14 cellular contexts compared by ENCODE assay signal in the genomic region with DNA sequence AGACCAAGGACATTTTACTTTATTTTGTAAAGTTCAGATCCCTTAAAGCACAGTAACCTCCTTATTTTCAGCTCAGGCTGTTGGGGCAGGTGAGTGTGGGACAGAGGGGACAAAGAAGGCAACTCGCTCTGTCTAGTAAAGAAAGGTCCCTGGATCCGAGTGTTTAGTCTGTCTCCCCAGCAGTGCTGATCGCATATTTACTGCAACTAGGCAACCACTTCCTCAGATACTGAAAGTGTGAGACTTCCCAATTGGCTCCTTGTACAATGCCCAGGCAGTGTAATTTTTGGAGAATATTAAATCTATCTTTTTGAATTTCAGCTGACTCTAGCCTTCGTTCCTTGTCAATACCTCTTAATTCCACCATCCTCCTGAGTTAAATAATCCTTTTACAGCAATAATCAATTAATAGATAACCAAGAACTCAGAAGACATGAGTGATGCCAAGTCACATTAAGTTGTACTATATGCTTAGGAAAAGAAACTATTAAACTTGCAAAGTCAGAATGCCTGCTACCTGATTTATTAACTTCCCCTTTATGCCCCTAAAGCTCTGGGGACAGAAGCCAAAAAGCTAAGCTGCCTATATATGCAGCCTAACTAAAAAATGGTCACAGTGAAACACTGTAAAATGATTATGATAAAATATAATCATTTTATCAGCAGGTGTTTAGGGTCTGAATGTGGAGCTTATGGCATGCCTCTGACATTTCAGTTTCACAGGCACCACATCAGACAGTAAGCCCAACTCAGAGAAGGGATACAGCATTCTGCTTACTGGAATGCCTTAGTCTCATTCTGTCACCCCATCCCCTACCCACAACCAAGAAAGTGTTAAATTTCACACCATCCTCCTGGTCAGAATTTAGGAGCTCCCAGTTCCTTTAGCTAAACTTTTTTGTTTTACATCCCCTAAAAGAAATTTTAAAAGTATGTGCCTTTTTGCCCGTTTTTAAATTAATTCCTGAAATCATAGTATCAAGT.
A peak's percentile ranks its signal among the peaks of the same experiment; 100 is the strongest.
DNase-seq lines count a peak whose midpoint lies in the region; ATAC-seq and TF ChIP-seq lines count a peak whose summit lies in the region.
"Had no signal": no experiment of that assay in that cellular context is flagged by ENCODE, and none has a peak within 500 bp of the region (broad histone marks: within the 10 kb centered on the region; RNA-seq: fewer than 3 reads in every experiment).

No MANE protein-coding gene starts in this region.

- H3K27ac Mint-ChIP-seq in endothelial cell (ENCODE audit: unreplicated experiment) = peak overlapping the region; percentile 78

- H3K27ac ChIP-seq in esophagus squamous epithelium (no peak overlapping the region), suprapubic skin (no peak overlapping the region)
- H3K27ac ChIP-seq: C4-2B had no signal

- peak; percentile 14 for DNase-seq in GM10266 (ENCODE audit: extremely low spot score)
- no peak for DNase-seq in endothelial cell (ENCODE audit: low spot score)
- DNase-seq in esophagus squamous epithelium (lab: John Stamatoyannopoulos, UW) = no peak
- DNase-seq in stimulated activated CD4-positive, alpha-beta T cell treated with anti-CD3 and anti-CD28 coated beads, Interleukin-4, amount 100 ng/mL, for 24 hours = no peak
- DNase-seq in suprapubic skin (ENCODE audit: low spot score in 2 of 2) = no peak
- DNase-seq: activated effector memory CD4-positive, alpha-beta T cell treated with Interleukin-2 at 50 U/mL for 16 hours; effector memory CD8-positive, alpha-beta T cell; NCI-H524 treated with DMSO at 0.1 percent for 48 hours; retina; T1000 had no signal

- H3K4me1 ChIP-seq in esophagus squamous epithelium (peaks cover 0 to 68% (median 4%) of the 10 kb centered on the region in 3 donors), suprapubic skin (peaks cover 37% of the 10 kb centered on the region)

- H3K9me3 Mint-ChIP-seq in endothelial cell (ENCODE audit: unreplicated experiment) = no peaks in the 10 kb centered on the region
- H3K9me3 Mint-ChIP-seq: effector memory CD8-positive, alpha-beta T cell had no signal

- no peaks in the 10 kb centered on the region for H3K36me3 Mint-ChIP-seq in endothelial cell (ENCODE audit: low read depth, unreplicated experiment)

- peaks cover 0 to 2% (median 0%) of the 10 kb centered on the region in 3 donors for H3K36me3 ChIP-seq in esophagus squamous epithelium
- H3K36me3 ChIP-seq in suprapubic skin = no peaks in the 10 kb centered on the region

- peak; percentile 53 for ATAC-seq in GM21515 (IDR thresholded peaks at IDR 0.05; ENCODE audit: unreplicated experiment)
- ATAC-seq in HG03442 (IDR thresholded peaks at IDR 0.05; ENCODE audit: unreplicated experiment) = peak; percentile 88
- ATAC-seq in GM19035 (IDR thresholded peaks at IDR 0.05; ENCODE audit: unreplicated experiment) = no peak
- ATAC-seq: effector memory CD8-positive, alpha-beta T cell had no signal

- H3K27me3 Mint-ChIP-seq in endothelial cell (ENCODE audit: unreplicated experiment) = peaks cover 4% of the 10 kb centered on the region
- H3K27me3 Mint-ChIP-seq: effector memory CD8-positive, alpha-beta T cell had no signal

- intact Hi-C loops in esophagus squamous epithelium (cut with DNase I) = no loop called here

- H3K27me3 ChIP-seq in esophagus squamous epithelium (no peaks in the 10 kb centered on the region), suprapubic skin (no peaks in the 10 kb centered on the region)

- no peak overlapping the region for H3K4me3 ChIP-seq in esophagus squamous epithelium
- no peak overlapping the region for H3K4me3 ChIP-seq in suprapubic skin

- 44 to 48% methylated on average over 5 of the region's 5 CpGs for WGBS in esophagus squamous epithelium, 2 donors
- WGBS in suprapubic skin = 58% methylated on average over 5 of the region's 5 CpGs

- H3K9me3 ChIP-seq in esophagus squamous epithelium = no peaks in the 10 kb centered on the region
- H3K9me3 ChIP-seq in suprapubic skin = no peaks in the 10 kb centered on the region

- H3K4me1 Mint-ChIP-seq in endothelial cell (ENCODE audit: unreplicated experiment) = peaks cover 27% of the 10 kb centered on the region

- TF ChIP-seq CTCF in GM10266 (IDR thresholded peaks at IDR 0.05; ENCODE audit: control insufficient read depth, insufficient read depth, low read depth, missing control alignments) = no peak
- TF ChIP-seq CTCF in endothelial cell (IDR thresholded peaks at IDR 0.05; ENCODE audit: unreplicated experiment) = no peak
- TF ChIP-seq CTCF in esophagus squamous epithelium (IDR thresholded peaks at IDR 0.05) = no peak
- no peak for TF ChIP-seq CTCF in suprapubic skin (IDR thresholded peaks at IDR 0.05)

- TF ChIP-seq POLR2A in esophagus squamous epithelium (IDR thresholded peaks at IDR 0.05) (no peak), suprapubic skin (IDR thresholded peaks at IDR 0.05) (no peak)

- H3K4me3 Mint-ChIP-seq in endothelial cell (ENCODE audit: unreplicated experiment) = no peak overlapping the region
- H3K4me3 Mint-ChIP-seq: effector memory CD8-positive, alpha-beta T cell had no signal

- TF ChIP-seq EP300 in suprapubic skin (IDR thresholded peaks at IDR 0.05) = no peak
